Comparison of ENCODE assay signal across 9 cellular contexts in genomic region chr12:94204647-94205247, GRCh38. TPM values are rescaled to one million over a fixed set of nuclear protein-coding genes. Genes with fewer than 3 reads are reported as not detected.
DNase-seq lines count a peak whose midpoint lies in the region; ATAC-seq, FAIRE-seq and TF ChIP-seq lines count a peak whose summit lies in the region.
"Had no signal": no experiment of that assay in that cellular context is flagged by ENCODE, and none has a peak within 500 bp of the region (broad histone marks: within the 10 kb centered on the region; RNA-seq: fewer than 3 reads in every experiment).

No MANE protein-coding gene starts in this region.

- TF ChIP-seq POLR2A in GM12891 (IDR thresholded peaks at IDR 0.05; ENCODE audit: low read depth, low read length), result 0 out of 2 replicates have a peak, but pooled peaks have one; percentile 19

- peaks cover 4% of the 10 kb centered on the region; the same call in 1 of the 2 replicates for H3K79me2 ChIP-seq in SU-DHL-6 (ENCODE audit: insufficient read depth, low read length)

- H3K36me3 ChIP-seq in SU-DHL-6 (ENCODE audit: low read length) (no peaks in the 10 kb centered on the region), mucosa of descending colon (ENCODE audit: low read depth) (no peaks in the 10 kb centered on the region)

- DNase-seq in GM12891 (ENCODE audit: insufficient read length, low spot score) (no peak), mucosa of descending colon (no peak), NCI-H510A (lab: John Stamatoyannopoulos, UW) (no peak), cerebellar nuclear complex (lab: John Stamatoyannopoulos, UW) (no peak)
- DNase-seq: foreskin melanocyte had no signal

- no peaks in the 10 kb centered on the region for H3K27me3 ChIP-seq in SU-DHL-6 (ENCODE audit: low read length)

- intact Hi-C loops in mucosa of descending colon (cut with DNase I, micrococcal nuclease), result no loop called here

- TF ChIP-seq CTCF in SU-DHL-6 (IDR thresholded peaks at IDR 0.05; ENCODE audit: insufficient read depth, low read length, poor library complexity, severe bottlenecking), result no peak
- TF ChIP-seq CTCF in mucosa of descending colon (IDR thresholded peaks at IDR 0.05), result no peak

- H3K4me3 ChIP-seq in SU-DHL-6 (ENCODE audit: insufficient read depth, low read length, poor library complexity, severe bottlenecking) (peak overlapping the region; percentile 35), mucosa of descending colon (no peak overlapping the region)

- H3K27ac ChIP-seq in SU-DHL-6 (ENCODE audit: low read depth, low read length), result peak overlapping the region; percentile 94

- no peaks in the 10 kb centered on the region for H4K20me1 ChIP-seq in SU-DHL-6 (ENCODE audit: low read depth, low read length)

- FAIRE-seq in GM12891 (lab: Jason Lieb, UNC), result no peak

- H3K4me2 ChIP-seq in SU-DHL-6 (ENCODE audit: low read depth, low read length, poor library complexity, severe bottlenecking), result peak overlapping the region; percentile 97

- H2AFZ ChIP-seq in SU-DHL-6 (ENCODE audit: low read depth, low read length, severe bottlenecking), result peak overlapping the region; percentile 0

- H3K9ac ChIP-seq in SU-DHL-6 (ENCODE audit: low read length), result peak overlapping the region; percentile 37

- ATAC-seq in GM21576 (IDR thresholded peaks at IDR 0.05; ENCODE audit: unreplicated experiment) (peak; percentile 30), mucosa of descending colon (peak; percentile 12), HG03342 (IDR thresholded peaks at IDR 0.05; ENCODE audit: unreplicated experiment) (no peak), GM21360 (IDR thresholded peaks at IDR 0.05; ENCODE audit: unreplicated experiment) (no peak)

- H3K9me3 ChIP-seq in SU-DHL-6 (ENCODE audit: insufficient read depth, low read length) (no peaks in the 10 kb centered on the region), mucosa of descending colon (no peaks in the 10 kb centered on the region)

- no peaks in the 10 kb centered on the region for H3K4me1 ChIP-seq in mucosa of descending colon (ENCODE audit: low read depth)

- peaks cover 29% of the 10 kb centered on the region for H3F3A ChIP-seq in SU-DHL-6 (ENCODE audit: insufficient read depth)

- no peaks in the 10 kb centered on the region for H3K9me2 ChIP-seq in SU-DHL-6 (replicated peaks; ENCODE audit: insufficient read depth, low read length)

TF ChIP-seq in GM12891, 5 proteins besides CTCF, POLR2A, EP300 and RAD21:
- TF ChIP-seq POLR2AphosphoS5 (IDR thresholded peaks at IDR 0.05; ENCODE audit: low read depth, low read length) (no peak), POU2F2 (IDR thresholded peaks at IDR 0.05; ENCODE audit: low read depth, low read length) (no peak), PAX5 (IDR thresholded peaks at IDR 0.05; ENCODE audit: insufficient read depth, low read length, severe bottlenecking) (no peak), TAF1 (IDR thresholded peaks at IDR 0.05; ENCODE audit: low read depth, low read length) (peak; percentile 30; the same call in 1 of the 2 replicates), SPI1 (IDR thresholded peaks at IDR 0.05; ENCODE audit: low read depth, low read length) (0 out of 2 replicates have a peak, but pooled peaks have one; percentile 2)

RNA-seq across cellular contexts. Expression of gene PLXNC1, which starts 56.4 kb away (rescaled TPM):
- 9.9 TPM for polyA plus RNA-seq in GM12891 (2012; ENCODE audit: low read depth, missing spikeins)
- 10 to 100 TPM in 1 of 3 donors, 1 to 10 TPM in 2; 5.2 to 13.2 (median 6.2) TPM for total RNA-seq in mucosa of descending colon

Comparison
In these comparisons a context has a peak if more than half of its experiments do, and no peak if none do; other contexts are left out.
1. ATAC-seq: peak in GM21576 (single experiment) and mucosa of descending colon (single experiment); none in HG03342 (single experiment) and GM21360 (single experiment).